In genomic region chr4:15001248-15001824, GRCh38 we compare ENCODE assay signal across 8 cellular contexts. TPM values are rescaled to one million over a fixed set of nuclear protein-coding genes. Genes with fewer than 3 reads are reported as not detected.
DNase-seq lines count a peak whose midpoint lies in the region; ATAC-seq lines count a peak whose summit lies in the region.

No MANE protein-coding gene starts in this region.

- DNase-seq in COLO829 (ENCODE audit: low spot score) (peak; percentile 79), RPMI7951 (ENCODE audit: low read depth) (peak; percentile 81), head of caudate nucleus (peak; percentile 70 to 96 (median 86)), occipital lobe (lab: John Stamatoyannopoulos, UW) (peak; percentile 78)

- no peaks in the 10 kb centered on the region for H3K27me3 Mint-ChIP-seq in activated naive CD8-positive, alpha-beta T cell

- H3K4me3 ChIP-seq in thymus (ENCODE audit: low read length) = peak overlapping the region; percentile 92

- H3K9me3 Mint-ChIP-seq in activated naive CD8-positive, alpha-beta T cell (ENCODE audit: low read depth) = no peaks in the 10 kb centered on the region

- no peaks in the 10 kb centered on the region for H3K36me3 Mint-ChIP-seq in activated naive CD8-positive, alpha-beta T cell

- H3K4me1 Mint-ChIP-seq in activated naive CD8-positive, alpha-beta T cell (ENCODE audit: low read depth) = peaks cover 18% of the 10 kb centered on the region

- H3K36me3 ChIP-seq in thymus (ENCODE audit: control insufficient read depth, insufficient read depth) = no peaks in the 10 kb centered on the region

- peaks cover 11% of the 10 kb centered on the region for H3K27me3 ChIP-seq in thymus (ENCODE audit: control insufficient read depth, insufficient read depth)

- H3K27ac Mint-ChIP-seq in activated naive CD8-positive, alpha-beta T cell = peak overlapping the region; percentile 90

- no peaks in the 10 kb centered on the region for H3K9me3 ChIP-seq in thymus (ENCODE audit: control insufficient read depth)

- H3K4me3 Mint-ChIP-seq in activated naive CD8-positive, alpha-beta T cell = peak overlapping the region; percentile 92

- WGBS in thymus = under 1% methylated on average over 30 of the region's 30 CpGs

- ATAC-seq in GM19463 (IDR thresholded peaks at IDR 0.05; ENCODE audit: unreplicated experiment) (peak; percentile 19), HG03565 (IDR thresholded peaks at IDR 0.05; ENCODE audit: unreplicated experiment) (peak; percentile 20)

- H3K4me1 ChIP-seq in thymus (ENCODE audit: control insufficient read depth, insufficient read depth, low read length) = peaks cover 7% of the 10 kb centered on the region

- peak overlapping the region; percentile 100 for H3K27ac ChIP-seq in thymus (ENCODE audit: low read depth)

- intact Hi-C loops in head of caudate nucleus (cut with DNase I) = loop anchor here (5.0 kb wide), 1 partner anchor 161 kb away; no protein-coding TSS in a partner anchor

RNA-seq across cellular contexts. Expression of gene CPEB2, which starts 0.9 kb away (rescaled TPM):
- 6.4 and 10.5 TPM in 2 replicates for total RNA-seq in RPMI7951 (2014; rRNA removed; shearing (Covaris generic))
- total RNA-seq in occipital lobe = 32.8 TPM
- polyA plus RNA-seq in thymus = 12.0 TPM

Comparison
In these comparisons a context has a peak if more than half of its experiments do, and no peak if none do; other contexts are left out.
1. Peak in every context shown above with its lines: DNase-seq, ATAC-seq, H3K4me3 ChIP-seq and H3K27ac ChIP-seq.